In genomic region chr9:91751922-91752321, GRCh38 we compare ENCODE assay signal across 24 cellular contexts.
A peak's percentile ranks its signal among the peaks of the same experiment; 100 is the strongest.
DNase-seq lines count a peak whose midpoint lies in the region; ATAC-seq and TF ChIP-seq lines count a peak whose summit lies in the region.
"Had no signal": no experiment of that assay in that cellular context is flagged by ENCODE, and none has a peak within 500 bp of the region (broad histone marks: within the 10 kb centered on the region; RNA-seq: fewer than 3 reads in every experiment).

No MANE protein-coding gene starts in this region.

- H3K4me1 ChIP-seq in fibroblast of lung (ENCODE audit: control insufficient read depth, extremely low read depth, insufficient read depth, low read length) (no peaks in the 10 kb centered on the region), BE2C (no peaks in the 10 kb centered on the region)
- H3K4me1 ChIP-seq: neural progenitor cell, tibial artery had no signal

- no peak overlapping the region for H3K9ac ChIP-seq in fibroblast of lung (ENCODE audit: insufficient read depth, low read length)
- H3K9ac ChIP-seq: neural progenitor cell had no signal

- no peaks in the 10 kb centered on the region for H3K27me3 ChIP-seq in fibroblast of lung (ENCODE audit: control insufficient read depth, insufficient read depth, low read length)
- no peaks in the 10 kb centered on the region for H3K27me3 ChIP-seq in BE2C
- H3K27me3 ChIP-seq: neural progenitor cell, sigmoid colon had no signal

- no peaks in the 10 kb centered on the region for H4K20me1 ChIP-seq in fibroblast of lung (ENCODE audit: control insufficient read depth, extremely low read depth, insufficient read depth, low read length)

- H3K79me2 ChIP-seq in fibroblast of lung (ENCODE audit: control insufficient read depth, insufficient read depth, low read length), result no peaks in the 10 kb centered on the region

- no peak overlapping the region for H2AFZ ChIP-seq in fibroblast of lung (ENCODE audit: low read length)
- H2AFZ ChIP-seq: neural progenitor cell had no signal

- no peak overlapping the region for H3K27ac ChIP-seq in fibroblast of lung (ENCODE audit: insufficient read depth, low read length)
- H3K27ac ChIP-seq: epithelial cell of prostate, neural progenitor cell, sigmoid colon, SK-N-MC, tibial artery, WERI-Rb-1 had no signal

- no peaks in the 10 kb centered on the region for H3K36me3 ChIP-seq in fibroblast of lung (ENCODE audit: control insufficient read depth, insufficient read depth, low read length)
- H3K36me3 ChIP-seq in BE2C, result peaks cover 6% of the 10 kb centered on the region
- H3K36me3 ChIP-seq: neural progenitor cell, tibial artery had no signal

- ATAC-seq in omental fat pad (ENCODE audit: low FRiP score) (peak; percentile 94), HG02571 (IDR thresholded peaks at IDR 0.05; ENCODE audit: unreplicated experiment) (no peak)
- ATAC-seq: activated CD8-positive, alpha-beta memory T cell treated with anti-CD3 and anti-CD28 coated beads, Interleukin-2, amount 10 ng/mL, durations not matched to agents 7 days and 5 days; activated T-cell treated with anti-CD3 and anti-CD28 coated beads, Interleukin-2, amount 50 U/mL, for 72 hours; stimulated activated naive CD8-positive, alpha-beta T cell treated with anti-CD3 and anti-CD28 coated beads, Interleukin-15, amount 100 ng/mL, for 72 hours had no signal

- no peak overlapping the region for H3K4me3 ChIP-seq in fibroblast of lung (replicated peaks in 1 of 4; ENCODE audit: control extremely low read depth in 1 of 4, insufficient read depth in 1 of 4, low read depth in 3 of 4, low read length in 4 of 4)
- no peak overlapping the region for H3K4me3 ChIP-seq in BE2C (ENCODE audit: low read depth, low read length)
- H3K4me3 ChIP-seq: neural progenitor cell, sigmoid colon, SK-N-MC, tibial artery had no signal

- DNase-seq in EL (peak; percentile 50), amniotic epithelial cell (ENCODE audit: low read depth) (peak; percentile 95), fibroblast of lung (ENCODE audit: low read depth in 2 of 2) (peak; percentile 52 to 87), omental fat pad (ENCODE audit: low spot score) (no peak), RKO (ENCODE audit: low spot score) (no peak), BE2C (no peak)
- DNase-seq in activated CD4-positive, CD25-positive, alpha-beta regulatory T cell treated with anti-CD3 and anti-CD28 coated beads, Interleukin-2, amount 50 U/mL, for 72 hours, result no peak
- DNase-seq: activated CD4-positive, alpha-beta T cell treated with anti-CD3 and anti-CD28 coated beads, Interleukin-2, amount 10 ng/mL, durations not matched to agents 7 days and 5 days; activated CD8-positive, alpha-beta memory T cell treated with anti-CD3 and anti-CD28 coated beads, Interleukin-2, amount 10 ng/mL, durations not matched to agents 7 days and 5 days; activated naive CD4-positive, alpha-beta T cell treated with anti-CD3 and anti-CD28 coated beads for 36 hours; activated T-cell treated with anti-CD3 and anti-CD28 coated beads, Interleukin-2, amount 50 U/mL, for 72 hours; CD4-positive, alpha-beta T cell; DMS 273 treated with DMSO at 0.1 percent for 48 hours; kidney glomerular epithelial cell; NCI-H1092; NCI-H1930; sigmoid colon; stimulated activated naive CD8-positive, alpha-beta T cell treated with anti-CD3 and anti-CD28 coated beads, Interleukin-15, amount 100 ng/mL, for 72 hours; tibial artery; WERI-Rb-1 had no signal

- H3K4me2 ChIP-seq in fibroblast of lung (ENCODE audit: extremely low read depth, insufficient read depth, low read length), result no peak overlapping the region
- H3K4me2 ChIP-seq: neural progenitor cell had no signal

- H3K9me3 ChIP-seq in fibroblast of lung (ENCODE audit: control insufficient read depth, insufficient read depth, low read depth, low read length), result no peaks in the 10 kb centered on the region
- no peaks in the 10 kb centered on the region for H3K9me3 ChIP-seq in BE2C
- H3K9me3 ChIP-seq: sigmoid colon, tibial artery had no signal

- TF ChIP-seq CTCF in fibroblast of lung (conservative IDR thresholded peaks at IDR 0.05 in 1 of 2, IDR thresholded peaks at IDR 0.05 in 1 of 2; ENCODE audit: low read depth in 1 of 2, low read length in 2 of 2), result no peak
- no peak for TF ChIP-seq CTCF in omental fat pad (IDR thresholded peaks at IDR 0.05)
- no peak for TF ChIP-seq CTCF in BE2C (IDR thresholded peaks at IDR 0.05; ENCODE audit: low read depth, low read length)

Comparison
In these comparisons a context has a peak if more than half of its experiments do, and no peak if none do; other contexts are left out.
1. DNase-seq: peak in EL (single experiment), amniotic epithelial cell (single experiment) and fibroblast of lung (2 of 2); none in omental fat pad (single experiment), activated CD4-positive, CD25-positive, alpha-beta regulatory T cell treated with anti-CD3 and anti-CD28 coated beads, Interleukin-2, amount 50 U/mL, for 72 hours (single experiment), RKO (single experiment) and BE2C (single experiment).